Comparison of ENCODE assay signal across 8 cellular contexts in genomic region chr3:136860541-136860940, GRCh38. TPM values are rescaled to one million over a fixed set of nuclear protein-coding genes. Genes with fewer than 3 reads are reported as not detected.
DNase-seq lines count a peak whose midpoint lies in the region; ATAC-seq and TF ChIP-seq lines count a peak whose summit lies in the region.

No MANE protein-coding gene starts in this region.

- no peak for DNase-seq in activated T-cell treated with anti-CD3 and anti-CD28 coated beads, Interleukin-2, amount 50 U/mL, for 24 hours
- no peak for DNase-seq in activated T-cell treated with anti-CD3 and anti-CD28 coated beads, Interleukin-2, amount 50 U/mL, for 1 hour
- DNase-seq in T-cell, result no peak
- DNase-seq in iPS DF 19.7 (ENCODE audit: low read depth, low spot score), result peak; percentile 50
- no peak for DNase-seq in thoracic aorta (ENCODE audit: low spot score)
- no peak for DNase-seq in NAMALWA (ENCODE audit: low spot score)

- peaks cover 55% of the 10 kb centered on the region for H3K36me3 Mint-ChIP-seq in activated T-cell treated with anti-CD3 and anti-CD28 coated beads, Interleukin-2, amount 50 U/mL, for 24 hours (ENCODE audit: low read depth)
- peaks cover 26% of the 10 kb centered on the region for H3K36me3 Mint-ChIP-seq in T-cell

- peak overlapping the region in 1 of 2 donors; percentile 72 for H3K27ac ChIP-seq in thoracic aorta

- CTCF ChIA-PET in T-cell (lab: Charles Lee), result interaction anchor here (0.6 to 6.5 kb wide), 5 partner anchors 20 to 154 kb away, joined by 3 to 89 read pairs (median 7); partner anchors contain the start of gene STAG1 (in 1 of the 2)

- peaks cover 5% of the 10 kb centered on the region for H3K9me3 Mint-ChIP-seq in activated T-cell treated with anti-CD3 and anti-CD28 coated beads, Interleukin-2, amount 50 U/mL, for 24 hours
- H3K9me3 Mint-ChIP-seq in T-cell, result peaks cover 0 to 8% (median 4%) of the 10 kb centered on the region in 3 donors

- POLR2A ChIA-PET in T-cell (lab: Charles Lee), result interaction anchor here in 1 of 2 donors (0.6 to 3.5 kb wide), 6 partner anchors 21 to 680 kb away, joined by 3 to 34 read pairs (median 5); partner anchors contain the start of gene STAG1

- H3K4me1 Mint-ChIP-seq in activated T-cell treated with anti-CD3 and anti-CD28 coated beads, Interleukin-2, amount 50 U/mL, for 24 hours (ENCODE audit: low read depth), result peaks cover 39% of the 10 kb centered on the region
- H3K4me1 Mint-ChIP-seq in T-cell, result peaks cover 24 to 60% (median 47%) of the 10 kb centered on the region in 3 donors

- no peak for TF ChIP-seq CTCF in thoracic aorta (IDR thresholded peaks at IDR 0.05)

- H3K27me3 ChIP-seq in thoracic aorta (replicated peaks; ENCODE audit: insufficient read depth), result no peaks in the 10 kb centered on the region

- H3K27ac Mint-ChIP-seq in activated T-cell treated with anti-CD3 and anti-CD28 coated beads, Interleukin-2, amount 50 U/mL, for 24 hours, result peak overlapping the region; percentile 95
- peak overlapping the region; percentile 97 to 98 for H3K27ac Mint-ChIP-seq in T-cell

- no peaks in the 10 kb centered on the region for H3K27me3 Mint-ChIP-seq in activated T-cell treated with anti-CD3 and anti-CD28 coated beads, Interleukin-2, amount 50 U/mL, for 24 hours
- H3K27me3 Mint-ChIP-seq in T-cell, result no peaks in the 10 kb centered on the region

- ATAC-seq in T-cell (replicated peaks in 1 of 4) (no peak), thoracic aorta (ENCODE audit: insufficient number of reproducible peaks, low FRiP score, low read depth) (no peak), GM19328 (IDR thresholded peaks at IDR 0.05; ENCODE audit: unreplicated experiment) (no peak), HG02884 (IDR thresholded peaks at IDR 0.05; ENCODE audit: unreplicated experiment) (no peak)

- peak overlapping the region; percentile 86 for H3K4me3 Mint-ChIP-seq in activated T-cell treated with anti-CD3 and anti-CD28 coated beads, Interleukin-2, amount 50 U/mL, for 24 hours
- H3K4me3 Mint-ChIP-seq in T-cell, result peak overlapping the region; percentile 89 to 94 (median 90)

- H3K4me1 ChIP-seq in thoracic aorta (ENCODE audit: control insufficient read depth in 1 of 2, low read depth in 2 of 2), result peaks cover 11 to 15% of the 10 kb centered on the region in 2 donors

- H3K4me3 ChIP-seq in thoracic aorta, result peak overlapping the region; percentile 71

- H3K9me3 ChIP-seq in thoracic aorta, result no peaks in the 10 kb centered on the region

- no peaks in the 10 kb centered on the region for H3K36me3 ChIP-seq in thoracic aorta

RNA-seq across cellular contexts. Expression of gene NCK1, which starts 1.5 kb away (rescaled TPM):
- total RNA-seq in T-cell (10 to 100 TPM; 46.9 to 65.3 (median 50.9) TPM), thoracic aorta (10 to 100 TPM; 31.5 to 41.5 TPM)

RNA-seq across cellular contexts. Expression of gene SLC35G2, which starts 41.6 kb away (rescaled TPM):
- total RNA-seq in T-cell (1 to 10 TPM in 1 of 5 donors, under 1 TPM in 3, not detected in 1; 0.16 to 1.2 (median 0.29) TPM), thoracic aorta (1 to 10 TPM; 5.3 to 6.9 TPM)
